1 cellular context compared by ENCODE assay signal in the genomic region with DNA sequence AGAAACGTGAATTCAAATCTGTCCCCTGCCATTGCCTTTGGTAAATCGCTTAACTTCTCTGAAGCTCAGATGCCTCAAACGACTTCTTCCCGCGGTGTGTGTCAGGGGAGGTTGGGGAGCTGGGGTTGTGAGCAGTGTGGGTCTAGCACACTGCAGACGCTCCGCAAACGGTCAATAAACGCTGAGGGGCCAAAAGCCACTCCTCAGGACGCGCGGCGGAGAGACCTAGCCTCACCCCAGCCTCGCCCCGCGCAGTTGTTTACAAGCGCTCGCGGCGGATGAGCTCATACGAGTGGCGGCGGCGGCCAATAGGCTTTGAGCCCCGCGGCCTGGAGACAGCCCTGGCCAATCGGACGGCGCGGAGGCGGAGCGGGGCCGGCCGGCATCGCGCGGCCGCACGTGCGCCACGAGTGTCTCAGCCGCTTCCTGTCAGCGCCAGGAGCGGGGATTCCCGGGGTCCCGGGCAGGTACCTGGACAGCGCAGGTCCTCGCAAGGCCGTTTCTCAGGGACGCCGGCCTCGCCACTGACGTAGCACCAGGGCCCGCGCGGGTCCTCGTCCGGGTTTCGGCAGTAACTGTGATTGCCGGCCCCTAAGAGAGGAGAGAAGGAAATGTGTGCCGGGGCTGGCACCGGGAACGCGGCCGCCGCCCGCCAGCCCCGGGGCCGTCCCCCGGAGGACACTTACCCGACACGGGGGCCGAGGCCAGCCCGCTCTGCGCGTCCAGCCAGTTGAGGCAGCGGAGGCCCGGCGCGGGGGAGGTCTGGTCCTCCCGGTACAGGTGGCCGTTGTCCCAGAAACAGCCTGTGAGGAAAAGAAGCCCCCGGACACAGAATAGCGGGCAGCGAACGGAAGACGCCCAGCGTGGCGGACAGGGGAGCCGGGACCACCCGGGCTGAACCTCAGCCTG.
TF ChIP-seq lines count a peak whose summit lies in the region.

No MANE protein-coding gene starts in this region.

TF ChIP-seq in GM12878, 131 proteins besides CTCF, POLR2A, EP300 and RAD21 (continued from another document and continues in another):
- no peak for TF ChIP-seq ESRRA (IDR thresholded peaks at IDR 0.05; ENCODE audit: low read length)
- TF ChIP-seq TCF7 (IDR thresholded peaks at IDR 0.05; ENCODE audit: borderline replicate concordance): no peak
- no peak for TF ChIP-seq MTA2 (IDR thresholded peaks at IDR 0.05; ENCODE audit: low read depth)
- no peak for TF ChIP-seq BCL11A (IDR thresholded peaks at IDR 0.05; ENCODE audit: low read depth, low read length)
- no peak for TF ChIP-seq WRNIP1 (IDR thresholded peaks at IDR 0.05; ENCODE audit: borderline replicate concordance, low read depth, low read length)
- peak; percentile 25 for TF ChIP-seq FOS (IDR thresholded peaks at IDR 0.05; ENCODE audit: borderline replicate concordance, extremely low read depth, insufficient read length)
- 0 out of 2 replicates have a peak, but pooled peaks have one; percentile 12 for TF ChIP-seq TAF1 (IDR thresholded peaks at IDR 0.05; ENCODE audit: borderline replicate concordance, low read depth, low read length)
- TF ChIP-seq, protein P1, sequence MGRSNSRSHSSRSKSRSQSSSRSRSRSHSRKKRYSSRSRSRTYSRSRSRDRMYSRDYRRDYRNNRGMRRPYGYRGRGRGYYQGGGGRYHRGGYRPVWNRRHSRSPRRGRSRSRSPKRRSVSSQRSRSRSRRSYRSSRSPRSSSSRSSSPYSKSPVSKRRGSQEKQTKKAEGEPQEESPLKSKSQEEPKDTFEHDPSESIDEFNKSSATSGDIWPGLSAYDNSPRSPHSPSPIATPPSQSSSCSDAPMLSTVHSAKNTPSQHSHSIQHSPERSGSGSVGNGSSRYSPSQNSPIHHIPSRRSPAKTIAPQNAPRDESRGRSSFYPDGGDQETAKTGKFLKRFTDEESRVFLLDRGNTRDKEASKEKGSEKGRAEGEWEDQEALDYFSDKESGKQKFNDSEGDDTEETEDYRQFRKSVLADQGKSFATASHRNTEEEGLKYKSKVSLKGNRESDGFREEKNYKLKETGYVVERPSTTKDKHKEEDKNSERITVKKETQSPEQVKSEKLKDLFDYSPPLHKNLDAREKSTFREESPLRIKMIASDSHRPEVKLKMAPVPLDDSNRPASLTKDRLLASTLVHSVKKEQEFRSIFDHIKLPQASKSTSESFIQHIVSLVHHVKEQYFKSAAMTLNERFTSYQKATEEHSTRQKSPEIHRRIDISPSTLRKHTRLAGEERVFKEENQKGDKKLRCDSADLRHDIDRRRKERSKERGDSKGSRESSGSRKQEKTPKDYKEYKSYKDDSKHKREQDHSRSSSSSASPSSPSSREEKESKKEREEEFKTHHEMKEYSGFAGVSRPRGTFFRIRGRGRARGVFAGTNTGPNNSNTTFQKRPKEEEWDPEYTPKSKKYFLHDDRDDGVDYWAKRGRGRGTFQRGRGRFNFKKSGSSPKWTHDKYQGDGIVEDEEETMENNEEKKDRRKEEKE (IDR thresholded peaks at IDR 0.05): no peak
- no peak for TF ChIP-seq RCOR1 (conservative IDR thresholded peaks at IDR 0.05; ENCODE audit: low read depth, low read length)
- TF ChIP-seq NFIC (IDR thresholded peaks at IDR 0.05; ENCODE audit: low read depth, low read length): no peak
- peak; percentile 89 for TF ChIP-seq DPF2 (IDR thresholded peaks at IDR 0.05)
- TF ChIP-seq RB1 (IDR thresholded peaks at IDR 0.05; ENCODE audit: borderline replicate concordance): no peak; the same call in none of the 2 replicates
- peak; percentile 81; the same call in 1 of the 2 replicates for TF ChIP-seq SIN3A (IDR thresholded peaks at IDR 0.05; ENCODE audit: low read depth, low read length)
- TF ChIP-seq, protein P2, sequence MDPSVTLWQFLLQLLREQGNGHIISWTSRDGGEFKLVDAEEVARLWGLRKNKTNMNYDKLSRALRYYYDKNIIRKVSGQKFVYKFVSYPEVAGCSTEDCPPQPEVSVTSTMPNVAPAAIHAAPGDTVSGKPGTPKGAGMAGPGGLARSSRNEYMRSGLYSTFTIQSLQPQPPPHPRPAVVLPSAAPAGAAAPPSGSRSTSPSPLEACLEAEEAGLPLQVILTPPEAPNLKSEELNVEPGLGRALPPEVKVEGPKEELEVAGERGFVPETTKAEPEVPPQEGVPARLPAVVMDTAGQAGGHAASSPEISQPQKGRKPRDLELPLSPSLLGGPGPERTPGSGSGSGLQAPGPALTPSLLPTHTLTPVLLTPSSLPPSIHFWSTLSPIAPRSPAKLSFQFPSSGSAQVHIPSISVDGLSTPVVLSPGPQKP (IDR thresholded peaks at IDR 0.05; ENCODE audit: low read depth, low read length): no peak; the same call in 1 of the 2 replicates
- TF ChIP-seq GATAD2B (conservative IDR thresholded peaks at IDR 0.05; ENCODE audit: low read depth): peak; percentile 93
- TF ChIP-seq, protein P3, sequence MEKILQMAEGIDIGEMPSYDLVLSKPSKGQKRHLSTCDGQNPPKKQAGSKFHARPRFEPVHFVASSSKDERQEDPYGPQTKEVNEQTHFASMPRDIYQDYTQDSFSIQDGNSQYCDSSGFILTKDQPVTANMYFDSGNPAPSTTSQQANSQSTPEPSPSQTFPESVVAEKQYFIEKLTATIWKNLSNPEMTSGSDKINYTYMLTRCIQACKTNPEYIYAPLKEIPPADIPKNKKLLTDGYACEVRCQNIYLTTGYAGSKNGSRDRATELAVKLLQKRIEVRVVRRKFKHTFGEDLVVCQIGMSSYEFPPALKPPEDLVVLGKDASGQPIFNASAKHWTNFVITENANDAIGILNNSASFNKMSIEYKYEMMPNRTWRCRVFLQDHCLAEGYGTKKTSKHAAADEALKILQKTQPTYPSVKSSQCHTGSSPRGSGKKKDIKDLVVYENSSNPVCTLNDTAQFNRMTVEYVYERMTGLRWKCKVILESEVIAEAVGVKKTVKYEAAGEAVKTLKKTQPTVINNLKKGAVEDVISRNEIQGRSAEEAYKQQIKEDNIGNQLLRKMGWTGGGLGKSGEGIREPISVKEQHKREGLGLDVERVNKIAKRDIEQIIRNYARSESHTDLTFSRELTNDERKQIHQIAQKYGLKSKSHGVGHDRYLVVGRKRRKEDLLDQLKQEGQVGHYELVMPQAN (conservative IDR thresholded peaks at IDR 0.05): peak; percentile 93
- TF ChIP-seq POU2F2 (IDR thresholded peaks at IDR 0.05; ENCODE audit: borderline replicate concordance, low read depth, low read length): no peak
- no peak; the same call in 1 of the 2 replicates for TF ChIP-seq EED (IDR thresholded peaks at IDR 0.05; ENCODE audit: low read depth)
- TF ChIP-seq, protein P4, sequence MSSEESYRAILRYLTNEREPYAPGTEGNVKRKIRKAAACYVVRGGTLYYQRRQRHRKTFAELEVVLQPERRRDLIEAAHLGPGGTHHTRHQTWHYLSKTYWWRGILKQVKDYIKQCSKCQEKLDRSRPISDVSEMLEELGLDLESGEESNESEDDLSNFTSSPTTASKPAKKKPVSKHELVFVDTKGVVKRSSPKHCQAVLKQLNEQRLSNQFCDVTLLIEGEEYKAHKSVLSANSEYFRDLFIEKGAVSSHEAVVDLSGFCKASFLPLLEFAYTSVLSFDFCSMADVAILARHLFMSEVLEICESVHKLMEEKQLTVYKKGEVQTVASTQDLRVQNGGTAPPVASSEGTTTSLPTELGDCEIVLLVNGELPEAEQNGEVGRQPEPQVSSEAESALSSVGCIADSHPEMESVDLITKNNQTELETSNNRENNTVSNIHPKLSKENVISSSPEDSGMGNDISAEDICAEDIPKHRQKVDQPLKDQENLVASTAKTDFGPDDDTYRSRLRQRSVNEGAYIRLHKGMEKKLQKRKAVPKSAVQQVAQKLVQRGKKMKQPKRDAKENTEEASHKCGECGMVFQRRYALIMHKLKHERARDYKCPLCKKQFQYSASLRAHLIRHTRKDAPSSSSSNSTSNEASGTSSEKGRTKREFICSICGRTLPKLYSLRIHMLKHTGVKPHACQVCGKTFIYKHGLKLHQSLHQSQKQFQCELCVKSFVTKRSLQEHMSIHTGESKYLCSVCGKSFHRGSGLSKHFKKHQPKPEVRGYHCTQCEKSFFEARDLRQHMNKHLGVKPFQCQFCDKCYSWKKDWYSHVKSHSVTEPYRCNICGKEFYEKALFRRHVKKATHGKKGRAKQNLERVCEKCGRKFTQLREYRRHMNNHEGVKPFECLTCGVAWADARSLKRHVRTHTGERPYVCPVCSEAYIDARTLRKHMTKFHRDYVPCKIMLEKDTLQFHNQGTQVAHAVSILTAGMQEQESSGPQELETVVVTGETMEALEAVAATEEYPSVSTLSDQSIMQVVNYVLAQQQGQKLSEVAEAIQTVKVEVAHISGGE (CRISPR knock-in tag; IDR thresholded peaks at IDR 0.05): no peak
- TF ChIP-seq, protein P5, sequence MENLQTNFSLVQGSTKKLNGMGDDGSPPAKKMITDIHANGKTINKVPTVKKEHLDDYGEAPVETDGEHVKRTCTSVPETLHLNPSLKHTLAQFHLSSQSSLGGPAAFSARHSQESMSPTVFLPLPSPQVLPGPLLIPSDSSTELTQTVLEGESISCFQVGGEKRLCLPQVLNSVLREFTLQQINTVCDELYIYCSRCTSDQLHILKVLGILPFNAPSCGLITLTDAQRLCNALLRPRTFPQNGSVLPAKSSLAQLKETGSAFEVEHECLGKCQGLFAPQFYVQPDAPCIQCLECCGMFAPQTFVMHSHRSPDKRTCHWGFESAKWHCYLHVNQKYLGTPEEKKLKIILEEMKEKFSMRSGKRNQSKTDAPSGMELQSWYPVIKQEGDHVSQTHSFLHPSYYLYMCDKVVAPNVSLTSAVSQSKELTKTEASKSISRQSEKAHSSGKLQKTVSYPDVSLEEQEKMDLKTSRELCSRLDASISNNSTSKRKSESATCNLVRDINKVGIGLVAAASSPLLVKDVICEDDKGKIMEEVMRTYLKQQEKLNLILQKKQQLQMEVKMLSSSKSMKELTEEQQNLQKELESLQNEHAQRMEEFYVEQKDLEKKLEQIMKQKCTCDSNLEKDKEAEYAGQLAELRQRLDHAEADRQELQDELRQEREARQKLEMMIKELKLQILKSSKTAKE (IDR thresholded peaks at IDR 0.05; ENCODE audit: low read depth, poor library complexity, severe bottlenecking): no peak
- no peak for TF ChIP-seq STAT3 (IDR thresholded peaks at IDR 0.05; ENCODE audit: low read depth, low read length)
- TF ChIP-seq LARP7 (IDR thresholded peaks at IDR 0.05): peak; percentile 75; the same call in 1 of the 2 replicates
- TF ChIP-seq, protein P6, sequence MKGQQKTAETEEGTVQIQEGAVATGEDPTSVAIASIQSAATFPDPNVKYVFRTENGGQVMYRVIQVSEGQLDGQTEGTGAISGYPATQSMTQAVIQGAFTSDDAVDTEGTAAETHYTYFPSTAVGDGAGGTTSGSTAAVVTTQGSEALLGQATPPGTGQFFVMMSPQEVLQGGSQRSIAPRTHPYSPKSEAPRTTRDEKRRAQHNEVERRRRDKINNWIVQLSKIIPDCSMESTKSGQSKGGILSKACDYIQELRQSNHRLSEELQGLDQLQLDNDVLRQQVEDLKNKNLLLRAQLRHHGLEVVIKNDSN (IDR thresholded peaks at IDR 0.05; ENCODE audit: borderline replicate concordance, extremely low read length, insufficient read depth, low read depth, low read length): peak; percentile 63
- TF ChIP-seq ETV6 (conservative IDR thresholded peaks at IDR 0.05 in 1 of 2, IDR thresholded peaks at IDR 0.05 in 1 of 2; ENCODE audit: borderline replicate concordance in 1 of 2, low read depth in 1 of 2): no peak
- TF ChIP-seq, protein P7, sequence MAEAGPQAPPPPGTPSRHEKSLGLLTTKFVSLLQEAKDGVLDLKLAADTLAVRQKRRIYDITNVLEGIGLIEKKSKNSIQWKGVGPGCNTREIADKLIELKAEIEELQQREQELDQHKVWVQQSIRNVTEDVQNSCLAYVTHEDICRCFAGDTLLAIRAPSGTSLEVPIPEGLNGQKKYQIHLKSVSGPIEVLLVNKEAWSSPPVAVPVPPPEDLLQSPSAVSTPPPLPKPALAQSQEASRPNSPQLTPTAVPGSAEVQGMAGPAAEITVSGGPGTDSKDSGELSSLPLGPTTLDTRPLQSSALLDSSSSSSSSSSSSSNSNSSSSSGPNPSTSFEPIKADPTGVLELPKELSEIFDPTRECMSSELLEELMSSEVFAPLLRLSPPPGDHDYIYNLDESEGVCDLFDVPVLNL (IDR thresholded peaks at IDR 0.05; ENCODE audit: low read depth, low read length): no peak
- TF ChIP-seq JUND (IDR thresholded peaks at IDR 0.05; ENCODE audit: low read depth, low read length): no peak
- no peak for TF ChIP-seq BMI1 (IDR thresholded peaks at IDR 0.05; ENCODE audit: borderline replicate concordance)
- no peak for TF ChIP-seq MTA3 (IDR thresholded peaks at IDR 0.05; ENCODE audit: borderline replicate concordance, low read length)
- no peak for TF ChIP-seq MYB (IDR thresholded peaks at IDR 0.05; ENCODE audit: borderline replicate concordance, low read depth, low read length)
- TF ChIP-seq, protein P8, sequence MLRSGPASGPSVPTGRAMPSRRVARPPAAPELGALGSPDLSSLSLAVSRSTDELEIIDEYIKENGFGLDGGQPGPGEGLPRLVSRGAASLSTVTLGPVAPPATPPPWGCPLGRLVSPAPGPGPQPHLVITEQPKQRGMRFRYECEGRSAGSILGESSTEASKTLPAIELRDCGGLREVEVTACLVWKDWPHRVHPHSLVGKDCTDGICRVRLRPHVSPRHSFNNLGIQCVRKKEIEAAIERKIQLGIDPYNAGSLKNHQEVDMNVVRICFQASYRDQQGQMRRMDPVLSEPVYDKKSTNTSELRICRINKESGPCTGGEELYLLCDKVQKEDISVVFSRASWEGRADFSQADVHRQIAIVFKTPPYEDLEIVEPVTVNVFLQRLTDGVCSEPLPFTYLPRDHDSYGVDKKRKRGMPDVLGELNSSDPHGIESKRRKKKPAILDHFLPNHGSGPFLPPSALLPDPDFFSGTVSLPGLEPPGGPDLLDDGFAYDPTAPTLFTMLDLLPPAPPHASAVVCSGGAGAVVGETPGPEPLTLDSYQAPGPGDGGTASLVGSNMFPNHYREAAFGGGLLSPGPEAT (IDR thresholded peaks at IDR 0.05; ENCODE audit: low read depth): peak; percentile 61; the same call in 1 of the 2 replicates
- no peak for TF ChIP-seq PAX8 (IDR thresholded peaks at IDR 0.05)
- TF ChIP-seq HDGF (IDR thresholded peaks at IDR 0.05): no peak
- TF ChIP-seq, protein P9, sequence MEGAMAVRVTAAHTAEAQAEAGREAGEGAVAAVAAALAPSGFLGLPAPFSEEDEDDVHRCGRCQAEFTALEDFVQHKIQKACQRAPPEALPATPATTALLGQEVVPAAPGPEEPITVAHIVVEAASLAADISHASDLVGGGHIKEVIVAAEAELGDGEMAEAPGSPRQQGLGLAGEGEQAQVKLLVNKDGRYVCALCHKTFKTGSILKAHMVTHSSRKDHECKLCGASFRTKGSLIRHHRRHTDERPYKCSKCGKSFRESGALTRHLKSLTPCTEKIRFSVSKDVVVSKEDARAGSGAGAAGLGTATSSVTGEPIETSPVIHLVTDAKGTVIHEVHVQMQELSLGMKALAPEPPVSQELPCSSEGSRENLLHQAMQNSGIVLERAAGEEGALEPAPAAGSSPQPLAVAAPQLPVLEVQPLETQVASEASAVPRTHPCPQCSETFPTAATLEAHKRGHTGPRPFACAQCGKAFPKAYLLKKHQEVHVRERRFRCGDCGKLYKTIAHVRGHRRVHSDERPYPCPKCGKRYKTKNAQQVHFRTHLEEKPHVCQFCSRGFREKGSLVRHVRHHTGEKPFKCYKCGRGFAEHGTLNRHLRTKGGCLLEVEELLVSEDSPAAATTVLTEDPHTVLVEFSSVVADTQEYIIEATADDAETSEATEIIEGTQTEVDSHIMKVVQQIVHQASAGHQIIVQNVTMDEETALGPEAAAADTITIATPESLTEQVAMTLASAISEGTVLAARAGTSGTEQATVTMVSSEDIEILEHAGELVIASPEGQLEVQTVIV (IDR thresholded peaks at IDR 0.05; ENCODE audit: borderline replicate concordance, partially characterized antibody): no peak
- peak; percentile 88 for TF ChIP-seq IKZF1 (conservative IDR thresholded peaks at IDR 0.05)
- no peak for TF ChIP-seq ZZZ3 (IDR thresholded peaks at IDR 0.05; ENCODE audit: control insufficient read depth, insufficient read length, low read depth)
- TF ChIP-seq EZH2 (IDR thresholded peaks at IDR 0.05; ENCODE audit: borderline replicate concordance, control insufficient read depth, low read depth, low read length): no peak
